ENCODE assay signal across 15 cellular contexts in the genomic region with DNA sequence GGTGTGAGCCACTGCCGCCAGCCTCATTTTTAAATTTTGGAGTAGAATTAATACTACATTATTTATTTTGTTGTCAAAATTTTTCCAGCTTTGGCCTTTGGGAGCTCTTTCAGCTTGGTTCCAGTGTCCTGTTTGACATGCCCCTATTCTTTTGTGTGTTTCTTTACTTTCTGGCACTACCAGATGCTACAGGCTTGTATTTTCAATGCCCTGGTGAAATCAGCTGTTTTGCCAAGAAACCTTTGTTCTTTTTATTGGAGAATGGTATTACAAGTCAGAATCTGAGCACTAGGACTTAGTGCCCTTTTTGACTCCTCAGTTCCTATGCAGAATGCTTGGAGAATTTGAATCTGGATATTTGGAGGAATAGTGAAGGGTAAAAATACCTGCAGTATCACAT. TPM values are rescaled to one million over a fixed set of nuclear protein-coding genes. Genes with fewer than 3 reads are reported as not detected.
DNase-seq lines count a peak whose midpoint lies in the region; ATAC-seq, FAIRE-seq and TF ChIP-seq lines count a peak whose summit lies in the region.
"Had no signal": no experiment of that assay in that cellular context is flagged by ENCODE, and none has a peak within 500 bp of the region (broad histone marks: within the 10 kb centered on the region; RNA-seq: fewer than 3 reads in every experiment).

No MANE protein-coding gene starts in this region.

- no peaks in the 10 kb centered on the region for H3K9me3 ChIP-seq in right lobe of liver
- no peaks in the 10 kb centered on the region for H3K9me3 ChIP-seq in HepG2 (ENCODE audit: low read length)

- in situ Hi-C loops in HepG2 (cut with HindIII; ENCODE audit: extremely low pct_ligation_motif_present, low pct_unique_long_range_greater_than_20kb) = no loop called here

- TF ChIP-seq EP300 in HepG2 (IDR thresholded peaks at IDR 0.05; ENCODE audit: low read depth in 2 of 2, low read length in 2 of 2) (no peak), HepG2 (CRISPR knock-in tag; IDR thresholded peaks at IDR 0.05; ENCODE audit: borderline replicate concordance) (no peak)

- intact Hi-C loops in right lobe of liver (cut with DNase I) (no loop called here), HepG2 (cut with micrococcal nuclease; ENCODE audit: unreplicated experiment) (no loop called here), dorsolateral prefrontal cortex (cut with DNase I) (no loop called here)

- DNase-seq in right lobe of liver = no peak
- no peak for DNase-seq in HepG2 (ENCODE audit: low spot score)
- DNase-seq in chondrocyte (ENCODE audit: low spot score) = no peak
- no peak for DNase-seq in mesothelial cell of epicardium (ENCODE audit: low spot score in 2 of 2, unreplicated experiment in 2 of 2)
- no peak for DNase-seq in retina
- no peak for DNase-seq in dorsolateral prefrontal cortex
- DNase-seq: CD4-positive, alpha-beta memory T cell; DMS79; GOT3; H9 had no signal

- H3K9me3 Mint-ChIP-seq in chondrocyte (ENCODE audit: low read depth) = no peaks in the 10 kb centered on the region
- H3K9me3 Mint-ChIP-seq in mesothelial cell of epicardium = peaks cover 5% of the 10 kb centered on the region

- peak overlapping the region; percentile 22 for H3K27ac Mint-ChIP-seq in chondrocyte (ENCODE audit: unreplicated experiment)
- peak overlapping the region; percentile 91 for H3K27ac Mint-ChIP-seq in mesothelial cell of epicardium
- H3K27ac Mint-ChIP-seq: B cell had no signal

- TF ChIP-seq CTCF in right lobe of liver (IDR thresholded peaks at IDR 0.05) (no peak), HepG2 (CRISPR knock-in tag; IDR thresholded peaks at IDR 0.05) (no peak), chondrocyte (IDR thresholded peaks at IDR 0.05) (no peak), mesothelial cell of epicardium (IDR thresholded peaks at IDR 0.05; ENCODE audit: unreplicated experiment) (no peak), dorsolateral prefrontal cortex (IDR thresholded peaks at IDR 0.05 in 54 of 56, conservative IDR thresholded peaks at IDR 0.05 in 2 of 56; ENCODE audit: low read depth in 1 of 56, partially characterized antibody in 56 of 56) (no peak)

- no peaks in the 10 kb centered on the region for H4K20me1 ChIP-seq in HepG2 (ENCODE audit: insufficient read depth, low read length)

- no peak for TF ChIP-seq POLR2A in right lobe of liver (IDR thresholded peaks at IDR 0.05)
- TF ChIP-seq POLR2A in HepG2 (IDR thresholded peaks at IDR 0.05; ENCODE audit: insufficient read depth in 1 of 2, low read depth in 2 of 2, low read length in 2 of 2) = no peak

- H3K4me1 Mint-ChIP-seq in chondrocyte (ENCODE audit: low read depth) = peaks cover 22% of the 10 kb centered on the region
- H3K4me1 Mint-ChIP-seq in mesothelial cell of epicardium = peaks cover 16% of the 10 kb centered on the region

- H2AFZ ChIP-seq in HepG2 (ENCODE audit: low read length) = no peak overlapping the region

- CTCF ChIA-PET in HepG2 (lab: Yijun Ruan, JAX; ENCODE audit: low intra/inter-chr PET ratio, low total read pairs) = no interaction called here

- no peaks in the 10 kb centered on the region for H3K36me3 ChIP-seq in right lobe of liver
- H3K36me3 ChIP-seq in HepG2 (replicated peaks in 1 of 2; ENCODE audit: control insufficient read depth in 1 of 2, insufficient read depth in 2 of 2, low read length in 2 of 2) = peaks cover 0 to 6% of the 10 kb centered on the region in 2 experiments; a peak in 2 of 5 replicates

- no peaks in the 10 kb centered on the region for H3K36me3 Mint-ChIP-seq in chondrocyte (ENCODE audit: low read depth)
- H3K36me3 Mint-ChIP-seq in mesothelial cell of epicardium = peaks cover 14% of the 10 kb centered on the region

- no peak overlapping the region for H3K9ac ChIP-seq in HepG2 (ENCODE audit: insufficient read depth, low read depth, low read length)

- H3K4me2 ChIP-seq in HepG2 (ENCODE audit: low read depth, low read length) = no peak overlapping the region

- 29% methylated on average over 1 of the region's 1 CpG for WGBS in right lobe of liver (ENCODE audit: insufficient coverage, low coverage, low lambda C conversion rate, missing lambda C conversion rate)
- WGBS in HepG2 (ENCODE audit: low lambda C conversion rate) = 100% methylated on average over 1 of the region's 1 CpG

- peaks cover 0 to 11% (median 0%) of the 10 kb centered on the region in 4 donors for H3K4me1 ChIP-seq in right lobe of liver
- H3K4me1 ChIP-seq in HepG2 (ENCODE audit: insufficient read depth, low read length) = no peaks in the 10 kb centered on the region

- no peaks in the 10 kb centered on the region for H3K27me3 ChIP-seq in right lobe of liver
- H3K27me3 ChIP-seq in HepG2 (ENCODE audit: control insufficient read depth in 1 of 2, insufficient read depth in 2 of 2, low read length in 2 of 2) = no peaks in the 10 kb centered on the region
- no peaks in the 10 kb centered on the region for H3K27me3 ChIP-seq in dorsolateral prefrontal cortex

- TF ChIP-seq RAD21 in HepG2 (CRISPR knock-in tag; IDR thresholded peaks at IDR 0.05) = no peak

- H3K4me3 ChIP-seq in right lobe of liver = no peak overlapping the region
- no peak overlapping the region for H3K4me3 ChIP-seq in HepG2 (replicated peaks in 1 of 3; ENCODE audit: insufficient read depth in 1 of 3, low read depth in 2 of 3, low read length in 3 of 3)
- H3K4me3 ChIP-seq in dorsolateral prefrontal cortex = no peak overlapping the region
- H3K4me3 ChIP-seq: GM12878 had no signal

- H3K27me3 Mint-ChIP-seq in chondrocyte (ENCODE audit: low read depth) (no peaks in the 10 kb centered on the region), mesothelial cell of epicardium (ENCODE audit: low read depth) (no peaks in the 10 kb centered on the region)
- H3K27me3 Mint-ChIP-seq: B cell; CD4-positive, alpha-beta memory T cell had no signal

- BruUV-seq in HepG2 (replicated peaks; lab: Mats Ljungman, UMichigan) = no TSS peak

- FAIRE-seq in HepG2 (lab: Jason Lieb, UNC) = no peak
- FAIRE-seq: A204.1, GM12878, GM18507 had no signal

- ATAC-seq in right lobe of liver = peak; percentile 29 to 90 (median 56)
- no peak for ATAC-seq in HepG2
- no peak for ATAC-seq in HG02938 (IDR thresholded peaks at IDR 0.05; ENCODE audit: unreplicated experiment)
- ATAC-seq: GM12878 had no signal

- peaks cover 46% of the 10 kb centered on the region for H3K79me2 ChIP-seq in HepG2 (ENCODE audit: insufficient read depth, low read length)

- H3K4me3 Mint-ChIP-seq in chondrocyte (ENCODE audit: unreplicated experiment) = no peak overlapping the region
- no peak overlapping the region for H3K4me3 Mint-ChIP-seq in mesothelial cell of epicardium
- H3K4me3 Mint-ChIP-seq: B cell; CD4-positive, alpha-beta memory T cell; H9 had no signal

- POLR2A ChIA-PET in HepG2 (lab: Yijun Ruan, JAX) = no interaction called here

- no peak overlapping the region for H3K27ac ChIP-seq in right lobe of liver
- no peak overlapping the region for H3K27ac ChIP-seq in HepG2 (ENCODE audit: extremely low read length, insufficient read depth, low read length)
- H3K27ac ChIP-seq in dorsolateral prefrontal cortex = no peak overlapping the region

TF ChIP-seq in HepG2, 621 proteins besides CTCF, POLR2A, EP300 and RAD21 (continues in another document):
- no peak for TF ChIP-seq RXRB (CRISPR knock-in tag; IDR thresholded peaks at IDR 0.05; ENCODE audit: borderline replicate concordance)
- TF ChIP-seq, protein P1, sequence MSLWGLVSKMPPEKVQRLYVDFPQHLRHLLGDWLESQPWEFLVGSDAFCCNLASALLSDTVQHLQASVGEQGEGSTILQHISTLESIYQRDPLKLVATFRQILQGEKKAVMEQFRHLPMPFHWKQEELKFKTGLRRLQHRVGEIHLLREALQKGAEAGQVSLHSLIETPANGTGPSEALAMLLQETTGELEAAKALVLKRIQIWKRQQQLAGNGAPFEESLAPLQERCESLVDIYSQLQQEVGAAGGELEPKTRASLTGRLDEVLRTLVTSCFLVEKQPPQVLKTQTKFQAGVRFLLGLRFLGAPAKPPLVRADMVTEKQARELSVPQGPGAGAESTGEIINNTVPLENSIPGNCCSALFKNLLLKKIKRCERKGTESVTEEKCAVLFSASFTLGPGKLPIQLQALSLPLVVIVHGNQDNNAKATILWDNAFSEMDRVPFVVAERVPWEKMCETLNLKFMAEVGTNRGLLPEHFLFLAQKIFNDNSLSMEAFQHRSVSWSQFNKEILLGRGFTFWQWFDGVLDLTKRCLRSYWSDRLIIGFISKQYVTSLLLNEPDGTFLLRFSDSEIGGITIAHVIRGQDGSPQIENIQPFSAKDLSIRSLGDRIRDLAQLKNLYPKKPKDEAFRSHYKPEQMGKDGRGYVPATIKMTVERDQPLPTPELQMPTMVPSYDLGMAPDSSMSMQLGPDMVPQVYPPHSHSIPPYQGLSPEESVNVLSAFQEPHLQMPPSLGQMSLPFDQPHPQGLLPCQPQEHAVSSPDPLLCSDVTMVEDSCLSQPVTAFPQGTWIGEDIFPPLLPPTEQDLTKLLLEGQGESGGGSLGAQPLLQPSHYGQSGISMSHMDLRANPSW (CRISPR knock-in tag; IDR thresholded peaks at IDR 0.05; ENCODE audit: borderline replicate concordance) = no peak

RNA-seq across cellular contexts. Expression of a gene that starts 26.6 kb away (rescaled TPM):
- 10 to 100 TPM in 4 of 6 experiments, 1 to 10 TPM in 2; 7.3 to 19.1 (median 13.4) TPM for total RNA-seq in right lobe of liver
- total RNA-seq in HepG2 (2016; rRNA removed; fragmentation: Illumina TruSeq; extraction: Trizol) = 12.1 and 16.0 TPM in 2 replicates
- 10.6 and 15.3 TPM in 2 replicates for total RNA-seq in HepG2 (2016; cell fraction: cytosol; rRNA removed; fragmentation: Illumina TruSeq; extraction: Trizol; ENCODE audit: low read depth)
- 8.8 and 9.5 TPM in 2 replicates for total RNA-seq in HepG2 (2016; cell fraction: insoluble cytoplasmic fraction; rRNA removed; fragmentation: Illumina TruSeq; extraction: Trizol)
- 14.8 and 16.8 TPM in 2 replicates for total RNA-seq in HepG2 (2016; cell fraction: membrane; rRNA removed; fragmentation: Illumina TruSeq; extraction: Trizol)
- total RNA-seq in HepG2 (2016; cell fraction: nucleus; rRNA removed; fragmentation: Illumina TruSeq; extraction: Trizol) = 14.1 and 18.6 TPM in 2 replicates
- polyA plus RNA-seq in HepG2 (2011; rRNA removed) = 19.4 and 23.1 TPM in 2 replicates
- polyA plus RNA-seq in HepG2 (2011; cell fraction: cytosol; rRNA removed) = 8.5 and 10.4 TPM in 2 replicates
- polyA plus RNA-seq in HepG2 (2011; cell fraction: nucleus; rRNA removed) = 12.0 and 16.4 TPM in 2 replicates
- 11.2 and 12.4 TPM in 2 replicates for polyA plus RNA-seq in HepG2 (2012)
- polyA plus RNA-seq in HepG2 (2016; cell fraction: cytosol; fragmentation: Illumina TruSeq; extraction: Trizol; ENCODE audit: low read depth) = 0.74 and 1.5 TPM in 2 replicates
- 11.5 and 12.0 TPM in 2 replicates for polyA plus RNA-seq in HepG2 (2016; cell fraction: insoluble cytoplasmic fraction; fragmentation: Illumina TruSeq; extraction: Trizol; ENCODE audit: low read depth)
- 2.3 and 2.7 TPM in 2 replicates for polyA plus RNA-seq in HepG2 (2016; cell fraction: membrane; fragmentation: Illumina TruSeq; extraction: Trizol; ENCODE audit: low read depth)
- 21.6 and 27.5 TPM in 2 replicates for polyA plus RNA-seq in HepG2 (2016; cell fraction: nucleus; fragmentation: Illumina TruSeq; extraction: Trizol; ENCODE audit: insufficient read depth, low read depth)
- polyA minus RNA-seq in HepG2 (2011; rRNA and poly(A)+ RNA removed; ENCODE audit: low replicate concordance) = 64.6 and 132 TPM in 2 replicates
- 13.6 and 15.8 TPM in 2 replicates for polyA minus RNA-seq in HepG2 (2011; cell fraction: cytosol; rRNA and poly(A)+ RNA removed)
- polyA minus RNA-seq in HepG2 (2011; cell fraction: nucleus; rRNA and poly(A)+ RNA removed) = 49.4 and 60.7 TPM in 2 replicates
- total RNA-seq in chondrocyte = 25.8 to 31.1 TPM (median 27.1 TPM) in 3 replicates
- 41.4 to 43.0 TPM (median 42.0 TPM) in 3 replicates for total RNA-seq in mesothelial cell of epicardium
- 10 to 100 TPM; 46.8 to 85.1 (median 63.3) TPM for total RNA-seq in dorsolateral prefrontal cortex

Comparison
In these comparisons a context has a peak if more than half of its experiments do, and no peak if none do; other contexts are left out.
1. ATAC-seq: peak in right lobe of liver (4 of 4); none in HepG2 (single experiment) and HG02938 (single experiment).